In genomic region chrX:50962156-50962555, GRCh38 we compare ENCODE assay signal across 10 cellular contexts. TPM values are rescaled to one million over a fixed set of nuclear protein-coding genes. Genes with fewer than 3 reads are reported as not detected.
"Had no signal": no experiment of that assay in that cellular context is flagged by ENCODE, and none has a peak within 500 bp of the region (broad histone marks: within the 10 kb centered on the region; RNA-seq: fewer than 3 reads in every experiment).

No MANE protein-coding gene starts in this region.

- H2AFZ ChIP-seq: GM23248 had no signal

- H3K9me3 Mint-ChIP-seq: IgD-negative memory B cell had no signal

- H3K9ac ChIP-seq: GM23248 had no signal

- DNase-seq: GM23248, H7, HFFc6, KBM-7 had no signal

- H3K36me3 Mint-ChIP-seq: IgD-negative memory B cell had no signal

- H3K27ac ChIP-seq: GM23248, HL-60 had no signal

- H3K4me3 ChIP-seq: GM23248 had no signal

- H3K27ac Mint-ChIP-seq: HFFc6, IgD-negative memory B cell had no signal

- ATAC-seq: HCT116, HepG2 had no signal

- FAIRE-seq: HepG2 had no signal

- H3K4me3 Mint-ChIP-seq: HFFc6, IgD-negative memory B cell had no signal

RNA-seq across cellular contexts. Expression of gene BMP15, which starts 51.6 kb away (rescaled TPM):
- total RNA-seq: GM23248, H4, H7, HepG2, HFFc6, HT1080 had no signal
- polyA plus RNA-seq: GM23248, HepG2, IgD-negative memory B cell had no signal
